Comparison of ENCODE assay signal across 37 cellular contexts in the genomic region with DNA sequence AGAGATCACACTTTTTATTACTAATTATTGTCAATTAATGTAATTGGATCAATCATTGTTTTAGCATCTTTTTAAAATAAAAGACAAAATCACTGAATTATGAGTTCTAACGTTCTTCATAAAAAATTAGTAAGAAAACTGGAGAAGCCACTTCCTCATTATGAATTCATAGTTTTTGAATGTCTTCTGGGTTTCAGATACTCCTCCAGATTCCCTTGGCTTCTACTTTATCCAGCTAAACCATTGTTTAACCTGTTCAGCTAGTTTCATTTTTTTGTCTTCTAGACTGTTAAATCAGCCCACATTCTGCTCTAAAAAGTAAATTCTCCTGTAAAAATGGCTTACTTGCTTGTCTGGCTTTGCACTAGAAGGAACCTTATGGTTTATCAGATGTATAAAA.
"Had no signal": no experiment of that assay in that cellular context is flagged by ENCODE, and none has a peak within 500 bp of the region (broad histone marks: within the 10 kb centered on the region; RNA-seq: fewer than 3 reads in every experiment).

No MANE protein-coding gene starts in this region.

- H3K4me3 Mint-ChIP-seq: activated B cell treated with CpG ODN at 0.5 μM for 24 hours; activated CD4-positive, alpha-beta memory T cell treated with anti-CD3 and anti-CD28 coated beads for 36 hours; activated CD4-positive, alpha-beta T cell treated with anti-CD3 and anti-CD28 coated beads, Interleukin-2, amount 10 ng/mL, durations not matched to agents 24 days and 14 days; activated CD8-positive, alpha-beta T cell treated with anti-CD3 and anti-CD28 coated beads for 36 hours; activated naive CD4-positive, alpha-beta T cell treated with anti-CD3 and anti-CD28 coated beads, Interleukin-2, amount 10 ng/mL, durations not matched to agents 7 days and 5 days; activated naive CD4-positive, alpha-beta T cell treated with anti-CD3 and anti-CD28 coated beads, Interleukin-2, amount 50 U/mL, for 24 hours; activated naive CD8-positive, alpha-beta T cell; activated naive CD8-positive, alpha-beta T cell treated with anti-CD3 and anti-CD28 coated beads, Interleukin-2, amount 10 ng/mL, durations not matched to agents 7 days and 5 days; activated naive CD8-positive, alpha-beta T cell treated with anti-CD3 and anti-CD28 coated beads, Interleukin-2, amount 50 U/mL, for 24 hours; brain; central memory CD8-positive, alpha-beta T cell; T-helper 1 cell treated with Interleukin-12 subunit alpha and Interleukin-12 subunit beta and Interleukin-4 antibody, amounts not matched to agents 30 μg/mL and 1 μg/mL, for 36 hours; T-helper 2 cell treated with Interferon-gamma antibody and Interleukin-4, amounts not matched to agents 5 μg/mL and 100 μg/mL, for 36 hours had no signal

- H3K27me3 ChIP-seq: ascending aorta, cardiac muscle cell had no signal

- H3K9me3 Mint-ChIP-seq: activated B cell treated with CpG ODN at 0.5 μM for 24 hours; activated CD4-positive, alpha-beta memory T cell treated with anti-CD3 and anti-CD28 coated beads for 36 hours; activated CD8-positive, alpha-beta T cell treated with anti-CD3 and anti-CD28 coated beads for 36 hours; activated naive CD4-positive, alpha-beta T cell treated with anti-CD3 and anti-CD28 coated beads, Interleukin-2, amount 10 ng/mL, durations not matched to agents 7 days and 5 days; activated naive CD4-positive, alpha-beta T cell treated with anti-CD3 and anti-CD28 coated beads, Interleukin-2, amount 50 U/mL, for 24 hours; activated naive CD8-positive, alpha-beta T cell treated with anti-CD3 and anti-CD28 coated beads, Interleukin-2, amount 10 ng/mL, durations not matched to agents 7 days and 5 days; activated naive CD8-positive, alpha-beta T cell treated with anti-CD3 and anti-CD28 coated beads, Interleukin-2, amount 50 U/mL, for 24 hours; activated T-helper 2 cell treated with anti-CD3 and anti-CD28 coated beads, Interferon-gamma antibody, Interleukin-2, Interleukin-4, amounts not matched to agents 10 μg/mL and 5 μg/mL and 100 μg/mL, durations not matched to agents 14 hours and 24 hours and 36 hours; T-helper 1 cell treated with Interleukin-12 subunit alpha and Interleukin-12 subunit beta and Interleukin-4 antibody, amounts not matched to agents 30 μg/mL and 1 μg/mL, for 36 hours; T-helper 2 cell treated with Interferon-gamma antibody and Interleukin-4, amounts not matched to agents 5 μg/mL and 100 μg/mL, for 36 hours had no signal

- H3K36me3 ChIP-seq: ascending aorta, cardiac muscle cell had no signal

- H3K27me3 Mint-ChIP-seq: activated B cell treated with CpG ODN at 0.5 μM for 24 hours; activated CD4-positive, alpha-beta memory T cell treated with anti-CD3 and anti-CD28 coated beads for 36 hours; activated naive CD4-positive, alpha-beta T cell treated with anti-CD3 and anti-CD28 coated beads, Interleukin-2, amount 10 ng/mL, durations not matched to agents 7 days and 5 days; activated naive CD4-positive, alpha-beta T cell treated with anti-CD3 and anti-CD28 coated beads, Interleukin-2, amount 50 U/mL, for 24 hours; activated naive CD8-positive, alpha-beta T cell treated with anti-CD3 and anti-CD28 coated beads, Interleukin-2, amount 50 U/mL, for 24 hours; central memory CD8-positive, alpha-beta T cell had no signal

- H3K27ac Mint-ChIP-seq: activated B cell treated with CpG ODN at 0.5 μM for 24 hours; activated CD4-positive, alpha-beta memory T cell treated with anti-CD3 and anti-CD28 coated beads for 36 hours; activated CD4-positive, alpha-beta T cell treated with anti-CD3 and anti-CD28 coated beads, Interleukin-2, amount 10 ng/mL, durations not matched to agents 24 days and 14 days; activated CD8-positive, alpha-beta T cell treated with anti-CD3 and anti-CD28 coated beads for 36 hours; activated naive CD4-positive, alpha-beta T cell treated with anti-CD3 and anti-CD28 coated beads, Interleukin-2, amount 10 ng/mL, durations not matched to agents 7 days and 5 days; activated naive CD4-positive, alpha-beta T cell treated with anti-CD3 and anti-CD28 coated beads, Interleukin-2, amount 50 U/mL, for 24 hours; activated naive CD8-positive, alpha-beta T cell; activated naive CD8-positive, alpha-beta T cell treated with anti-CD3 and anti-CD28 coated beads, Interleukin-2, amount 10 ng/mL, durations not matched to agents 7 days and 5 days; activated naive CD8-positive, alpha-beta T cell treated with anti-CD3 and anti-CD28 coated beads, Interleukin-2, amount 50 U/mL, for 24 hours; activated T-helper 2 cell treated with anti-CD3 and anti-CD28 coated beads, Interferon-gamma antibody, Interleukin-2, Interleukin-4, amounts not matched to agents 10 μg/mL and 5 μg/mL and 100 μg/mL, durations not matched to agents 14 hours and 24 hours and 36 hours; brain; T-helper 1 cell treated with Interleukin-12 subunit alpha and Interleukin-12 subunit beta and Interleukin-4 antibody, amounts not matched to agents 30 μg/mL and 1 μg/mL, for 36 hours; T-helper 2 cell treated with Interferon-gamma antibody and Interleukin-4, amounts not matched to agents 5 μg/mL and 100 μg/mL, for 36 hours had no signal

- H3K36me3 Mint-ChIP-seq: activated CD4-positive, alpha-beta memory T cell treated with anti-CD3 and anti-CD28 coated beads for 36 hours; activated naive CD4-positive, alpha-beta T cell treated with anti-CD3 and anti-CD28 coated beads, Interleukin-2, amount 10 ng/mL, durations not matched to agents 7 days and 5 days; activated naive CD4-positive, alpha-beta T cell treated with anti-CD3 and anti-CD28 coated beads, Interleukin-2, amount 50 U/mL, for 24 hours; activated naive CD8-positive, alpha-beta T cell; activated naive CD8-positive, alpha-beta T cell treated with anti-CD3 and anti-CD28 coated beads, Interleukin-2, amount 10 ng/mL, durations not matched to agents 7 days and 5 days; brain had no signal

- H3K4me1 ChIP-seq: ascending aorta had no signal

- ATAC-seq: activated CD8-positive, alpha-beta T cell treated with anti-CD3 and anti-CD28 coated beads for 36 hours; activated naive CD8-positive, alpha-beta T cell treated with anti-CD3 and anti-CD28 coated beads, Interleukin-2, amount 50 U/mL, for 24 hours had no signal

- H3K27ac ChIP-seq: ascending aorta, cardiac muscle cell, VCaP had no signal

- DNase-seq: activated B cell treated with CpG ODN at 0.5 μM for 24 hours; activated CD4-positive, alpha-beta memory T cell treated with anti-CD3 and anti-CD28 coated beads for 36 hours; activated CD4-positive, alpha-beta T cell treated with anti-CD3 and anti-CD28 coated beads for 4 hours; activated CD4-positive, alpha-beta T cell treated with anti-CD3 and anti-CD28 coated beads, Interleukin-2, amount 10 ng/mL, durations not matched to agents 24 days and 14 days; activated CD4-positive, alpha-beta T cell treated with anti-CD3 and anti-CD28 coated beads, Interleukin-2, amount 50 U/mL, for 1 hour; activated CD4-positive, alpha-beta T cell treated with anti-CD3 and anti-CD28 coated beads, Interleukin-2, amount 50 U/mL, for 4 hours; activated CD4-positive, CD25-positive, alpha-beta regulatory T cell treated with anti-CD3 and anti-CD28 coated beads, Interleukin-2, amount 50 U/mL, for 72 hours; activated CD8-positive, alpha-beta memory T cell treated with anti-CD3 and anti-CD28 coated beads, Interleukin-2, amount 50 U/mL, for 4 hours; activated CD8-positive, alpha-beta T cell treated with anti-CD3 and anti-CD28 coated beads for 36 hours; activated effector memory CD4-positive, alpha-beta T cell treated with Interleukin-2 at 50 U/mL for 16 hours; activated gamma-delta T cell; activated naive CD4-positive, alpha-beta T cell treated with anti-CD3 and anti-CD28 coated beads, Interleukin-2, amount 10 ng/mL, durations not matched to agents 7 days and 5 days; activated naive CD4-positive, alpha-beta T cell treated with Interleukin-2 at 50 U/mL for 16 hours; activated naive CD8-positive, alpha-beta T cell treated with anti-CD3 and anti-CD28 coated beads, Interleukin-2, amount 10 ng/mL, durations not matched to agents 7 days and 5 days; activated naive CD8-positive, alpha-beta T cell treated with anti-CD3 and anti-CD28 coated beads, Interleukin-2, amount 50 U/mL, for 24 hours; activated T-cell treated with anti-CD3 and anti-CD28 coated beads for 4 hours; activated T-cell treated with anti-CD3 and anti-CD28 coated beads, Interleukin-2, amount 50 U/mL, for 1 hour; activated T-cell treated with anti-CD3 and anti-CD28 coated beads, Interleukin-2, amount 50 U/mL, for 48 hours; amygdala; anterior cingulate cortex; caudate nucleus; cerebellar nuclear complex; T-helper 1 cell; T-helper 2 cell; T-helper 9 cell had no signal

- H3K4me3 ChIP-seq: ascending aorta, cardiac muscle cell had no signal

- FAIRE-seq: bronchial epithelial cell, TTC549 had no signal

- H3K4me1 Mint-ChIP-seq: activated B cell treated with CpG ODN at 0.5 μM for 24 hours; activated CD4-positive, alpha-beta T cell treated with anti-CD3 and anti-CD28 coated beads, Interleukin-2, amount 10 ng/mL, durations not matched to agents 24 days and 14 days; activated naive CD4-positive, alpha-beta T cell treated with anti-CD3 and anti-CD28 coated beads, Interleukin-2, amount 10 ng/mL, durations not matched to agents 7 days and 5 days; activated naive CD4-positive, alpha-beta T cell treated with anti-CD3 and anti-CD28 coated beads, Interleukin-2, amount 50 U/mL, for 24 hours; activated naive CD8-positive, alpha-beta T cell treated with anti-CD3 and anti-CD28 coated beads, Interleukin-2, amount 10 ng/mL, durations not matched to agents 7 days and 5 days; activated naive CD8-positive, alpha-beta T cell treated with anti-CD3 and anti-CD28 coated beads, Interleukin-2, amount 50 U/mL, for 24 hours; brain; central memory CD8-positive, alpha-beta T cell had no signal

- H3K9me3 ChIP-seq: ascending aorta had no signal
